Comparison of ENCODE assay signal across 11 cellular contexts in genomic region chr1:202158810-202159533, GRCh38. TPM values are rescaled to one million over a fixed set of nuclear protein-coding genes. Genes with fewer than 3 reads are reported as not detected.
DNase-seq lines count a peak whose midpoint lies in the region; ATAC-seq, FAIRE-seq and TF ChIP-seq lines count a peak whose summit lies in the region.
"Had no signal": no experiment of that assay in that cellular context is flagged by ENCODE, and none has a peak within 500 bp of the region (broad histone marks: within the 10 kb centered on the region; RNA-seq: fewer than 3 reads in every experiment).

No MANE protein-coding gene starts in this region.

- no peak overlapping the region for H3K9ac ChIP-seq in kidney (ENCODE audit: low read length in 2 of 2)

- H3K36me3 Mint-ChIP-seq in CD4-positive, CD25-positive, alpha-beta regulatory T cell, result peaks cover 15% of the 10 kb centered on the region
- peaks cover 7% of the 10 kb centered on the region for H3K36me3 Mint-ChIP-seq in T-helper 17 cell (ENCODE audit: low read depth)

- peaks cover 4% of the 10 kb centered on the region for H3K27me3 Mint-ChIP-seq in CD4-positive, CD25-positive, alpha-beta regulatory T cell
- no peaks in the 10 kb centered on the region for H3K27me3 Mint-ChIP-seq in T-helper 17 cell

- H3K4me3 ChIP-seq in CD4-positive, CD25-positive, alpha-beta regulatory T cell (ENCODE audit: low read depth, low read length), result peak overlapping the region; percentile 89
- no peak overlapping the region for H3K4me3 ChIP-seq in kidney (ENCODE audit: low read length in 2 of 2)

- H3K9me3 ChIP-seq in CD4-positive, CD25-positive, alpha-beta regulatory T cell (ENCODE audit: control insufficient read depth in 2 of 2, low read length in 2 of 2), result no peaks in the 10 kb centered on the region
- no peaks in the 10 kb centered on the region for H3K9me3 ChIP-seq in T-helper 17 cell (ENCODE audit: control insufficient read depth, low read length, poor library complexity, severe bottlenecking)
- no peaks in the 10 kb centered on the region for H3K9me3 ChIP-seq in kidney (ENCODE audit: control insufficient read depth in 1 of 2, low read length in 2 of 2)

- H3K36me3 ChIP-seq in CD4-positive, CD25-positive, alpha-beta regulatory T cell (ENCODE audit: control insufficient read depth, insufficient read depth, low read length), result peaks cover 32% of the 10 kb centered on the region
- H3K36me3 ChIP-seq in kidney (ENCODE audit: control insufficient read depth in 1 of 2, insufficient read depth in 2 of 2, low read length in 2 of 2), result no peaks in the 10 kb centered on the region

- H3K27me3 ChIP-seq in CD4-positive, CD25-positive, alpha-beta regulatory T cell (ENCODE audit: control insufficient read depth, insufficient read depth, low read length), result no peaks in the 10 kb centered on the region

- H3K4me1 ChIP-seq in CD4-positive, CD25-positive, alpha-beta regulatory T cell (ENCODE audit: control insufficient read depth, insufficient read depth, low read length, poor library complexity, severe bottlenecking), result peaks cover 94% of the 10 kb centered on the region
- H3K4me1 ChIP-seq in kidney (ENCODE audit: control insufficient read depth in 1 of 2, insufficient read depth in 1 of 2, low read depth in 1 of 2, low read length in 2 of 2), result peaks cover 0 to 19% of the 10 kb centered on the region in 2 donors

- no peak for FAIRE-seq in kidney (lab: Jason Lieb, UNC)

- peak overlapping the region; percentile 93 for H3K27ac ChIP-seq in CD4-positive, CD25-positive, alpha-beta regulatory T cell (ENCODE audit: insufficient read depth, low read length, poor library complexity, severe bottlenecking)
- no peak overlapping the region for H3K27ac ChIP-seq in kidney (ENCODE audit: low read depth in 2 of 2, low read length in 2 of 2)

- no peaks in the 10 kb centered on the region for H3K9me3 Mint-ChIP-seq in CD4-positive, CD25-positive, alpha-beta regulatory T cell
- H3K9me3 Mint-ChIP-seq: neural crest cell had no signal

- H3K27ac Mint-ChIP-seq in CD4-positive, CD25-positive, alpha-beta regulatory T cell, result peak overlapping the region; percentile 98 to 100 (median 99)
- H3K27ac Mint-ChIP-seq in T-helper 17 cell, result peak overlapping the region; percentile 98

- peaks cover 12 to 92% (median 64%) of the 10 kb centered on the region in 4 donors for H3K4me1 Mint-ChIP-seq in CD4-positive, CD25-positive, alpha-beta regulatory T cell
- peaks cover 69% of the 10 kb centered on the region for H3K4me1 Mint-ChIP-seq in T-helper 17 cell

- ATAC-seq in CD4-positive, CD25-positive, alpha-beta regulatory T cell (ENCODE audit: low read depth in 2 of 2), result no peak
- peak; percentile 36 for ATAC-seq in GM19395 (IDR thresholded peaks at IDR 0.05; ENCODE audit: unreplicated experiment)
- ATAC-seq in T-helper 17 cell, result no peak
- ATAC-seq in HG03432 (IDR thresholded peaks at IDR 0.05; ENCODE audit: unreplicated experiment), result no peak

- DNase-seq in CD4-positive, CD25-positive, alpha-beta regulatory T cell, result peak in 2 of 3 donors; percentile 10 to 45
- DNase-seq in T-helper 17 cell (no peak), kidney (peak; percentile 53), nucleus accumbens (lab: John Stamatoyannopoulos, UW) (no peak), iPS-NIHi11 (ENCODE audit: low spot score) (no peak), cortex of kidney (lab: John Stamatoyannopoulos, UW) (no peak)
- DNase-seq: EL had no signal

- intact Hi-C loops in kidney (cut with DNase I), result no loop called here

- peak overlapping the region; percentile 90 to 99 (median 98) for H3K4me3 Mint-ChIP-seq in CD4-positive, CD25-positive, alpha-beta regulatory T cell
- H3K4me3 Mint-ChIP-seq in T-helper 17 cell, result peak overlapping the region; percentile 97
- H3K4me3 Mint-ChIP-seq: neural crest cell had no signal

- TF ChIP-seq CTCF in kidney (IDR thresholded peaks at IDR 0.05; ENCODE audit: borderline replicate concordance, extremely low read depth, insufficient read depth), result no peak

RNA-seq across cellular contexts. Expression of gene PTPN7, which starts 1.4 kb away (rescaled TPM):
- total RNA-seq in CD4-positive, CD25-positive, alpha-beta regulatory T cell, result 124 TPM
- 10 to 100 TPM; 57.5 to 83.1 (median 76.8) TPM for polyA plus RNA-seq in CD4-positive, CD25-positive, alpha-beta regulatory T cell
- total RNA-seq in T-helper 17 cell (100 to 1,000 TPM in 1 of 2 donors, 10 to 100 TPM in 1; 97.5 to 101 TPM), kidney (5.5 TPM)
- polyA plus RNA-seq in kidney (ENCODE audit: insufficient read depth, low read depth, low replicate concordance), result 3.5 TPM
- total RNA-seq: fibroblast of lung, neural crest cell had no signal
- polyA plus RNA-seq: fibroblast of lung had no signal

RNA-seq across cellular contexts. Expression of gene ARL8A, which starts 14.4 kb away (rescaled TPM):
- 84.1 TPM for total RNA-seq in CD4-positive, CD25-positive, alpha-beta regulatory T cell
- polyA plus RNA-seq in CD4-positive, CD25-positive, alpha-beta regulatory T cell, result 10 to 100 TPM in 1 of 4 donors, 1 to 10 TPM in 3; 6.6 to 11.1 (median 7.7) TPM
- total RNA-seq in T-helper 17 cell, result 10 to 100 TPM; 71.9 to 76.4 TPM
- total RNA-seq in kidney, result 72.2 TPM
- polyA plus RNA-seq in kidney (ENCODE audit: insufficient read depth, low read depth, low replicate concordance), result 60.8 TPM

RNA-seq across cellular contexts. Expression of gene LGR6, which starts 34.6 kb away (rescaled TPM):
- 0.32 TPM for total RNA-seq in CD4-positive, CD25-positive, alpha-beta regulatory T cell
- under 1 TPM; 0.16 to 0.87 (median 0.30) TPM for polyA plus RNA-seq in CD4-positive, CD25-positive, alpha-beta regulatory T cell
- total RNA-seq in T-helper 17 cell (under 1 TPM; 0.13 to 0.25 TPM), kidney (4.1 TPM)
- 1.8 TPM for polyA plus RNA-seq in kidney (ENCODE audit: insufficient read depth, low read depth, low replicate concordance)
- total RNA-seq: fibroblast of lung had no signal

RNA-seq across cellular contexts. Expression of gene GPR37L1, which starts 36.3 kb away (rescaled TPM):
- not detected for total RNA-seq in CD4-positive, CD25-positive, alpha-beta regulatory T cell
- polyA plus RNA-seq in CD4-positive, CD25-positive, alpha-beta regulatory T cell, result under 1 TPM; 0.03 to 0.25 (median 0.17) TPM
- total RNA-seq in T-helper 17 cell (not detected), kidney (0.13 TPM)
- polyA plus RNA-seq in kidney (ENCODE audit: insufficient read depth, low read depth, low replicate concordance), result not detected
- total RNA-seq: fibroblast of lung had no signal
- polyA plus RNA-seq: fibroblast of lung had no signal

Comparison
In these comparisons a context has a peak if more than half of its experiments do, and no peak if none do; other contexts are left out.
1. DNase-seq: peak in CD4-positive, CD25-positive, alpha-beta regulatory T cell (2 of 3) and kidney (single experiment); none in T-helper 17 cell (0 of 3), nucleus accumbens (0 of 56), iPS-NIHi11 (single experiment) and cortex of kidney (single experiment).
2. RNA of gene PTPN7, which starts 1.4 kb away (total RNA-seq): 124 TPM in CD4-positive, CD25-positive, alpha-beta regulatory T cell (single experiment) and 97.5 to 101 TPM in T-helper 17 cell; 5.5 TPM in kidney (single experiment); every median in the first group is over 10 times any median in the second.